Comparison of ENCODE assay signal across 8 cellular contexts in the genomic region with DNA sequence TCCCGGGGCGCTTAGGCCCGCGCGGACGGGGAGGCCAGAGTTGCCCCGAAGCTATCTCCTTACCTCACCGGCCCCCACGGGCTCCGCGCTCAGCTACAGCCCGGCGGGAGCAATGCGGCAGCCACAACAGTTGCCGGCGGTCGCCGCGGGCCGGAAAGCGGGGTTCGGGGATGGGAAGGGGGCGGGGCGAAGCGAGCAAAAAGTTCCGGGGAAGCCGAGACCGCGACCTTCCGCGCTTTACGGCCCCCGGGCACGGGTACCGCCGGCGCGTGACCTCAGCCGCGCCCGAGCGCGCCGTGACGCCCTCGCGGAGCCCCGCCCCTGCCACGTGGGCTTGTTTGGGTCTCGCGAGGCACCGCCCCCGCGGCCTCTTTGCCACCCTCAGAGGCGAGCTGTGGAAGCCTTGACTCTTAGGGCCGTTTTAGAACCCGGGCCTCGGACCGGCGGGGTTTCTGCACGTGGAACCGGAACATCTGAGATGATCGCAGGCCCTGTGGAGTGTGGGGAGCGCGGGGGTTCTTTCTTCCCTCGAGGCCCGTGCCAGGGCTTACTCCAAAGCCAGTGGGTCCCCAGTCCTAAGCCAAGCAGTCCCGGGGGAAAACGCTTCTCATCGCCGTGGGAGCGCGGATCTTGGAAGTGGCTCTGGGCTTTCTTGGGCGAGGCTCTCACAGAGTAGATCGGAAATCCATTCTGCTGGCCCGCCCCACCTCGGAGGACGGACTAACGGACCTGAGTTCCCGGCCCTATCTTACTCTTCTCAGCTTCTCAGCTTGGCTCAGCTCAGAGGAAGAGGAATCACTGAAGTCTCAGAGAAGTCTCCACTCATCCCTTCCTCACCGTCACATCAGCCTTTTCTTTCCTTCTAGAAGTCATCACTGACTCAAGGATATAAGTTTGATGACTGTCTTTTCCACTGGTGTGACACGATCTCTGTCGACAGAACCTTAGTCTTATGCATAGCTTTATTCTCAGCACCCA.
A peak's percentile ranks its signal among the peaks of the same experiment; 100 is the strongest.
DNase-seq lines count a peak whose midpoint lies in the region; ATAC-seq lines count a peak whose summit lies in the region.

No MANE protein-coding gene starts in this region.

- ATAC-seq in GM19023 (IDR thresholded peaks at IDR 0.05; ENCODE audit: unreplicated experiment) (peak; percentile 97), HG03175 (IDR thresholded peaks at IDR 0.05; ENCODE audit: unreplicated experiment) (peak; percentile 95)

- peak; percentile 93 for DNase-seq in AG08395 (ENCODE audit: low spot score)
- DNase-seq in NCI-H2227 (lab: John Stamatoyannopoulos, UW; ENCODE audit: unreplicated experiment), result peak; percentile 95
- DNase-seq in activated CD4-positive, CD25-positive, alpha-beta regulatory T cell (lab: John Stamatoyannopoulos, UW), result peak; percentile 94 to 97 (median 96)
- peak; percentile 98 for DNase-seq in central memory CD4-positive, alpha-beta T cell
- peak; percentile 93 for DNase-seq in islet precursor cell
- DNase-seq in stimulated activated CD4-positive, alpha-beta T cell treated with anti-CD3 and anti-CD28 coated beads, Interleukin-12 subunit alpha, Interleukin-12 subunit beta, amount 100 ng/mL, for 24 hours (ENCODE audit: low read depth in 2 of 2), result peak; percentile 95 to 96

Comparison
In these comparisons a context has a peak if more than half of its experiments do, and no peak if none do; other contexts are left out.
1. Peak in every context shown above with its lines: DNase-seq and ATAC-seq.